Comparison of ENCODE assay signal across 21 cellular contexts in genomic region chr5:55585266-55585610, GRCh38.
"Had no signal": no experiment of that assay in that cellular context is flagged by ENCODE, and none has a peak within 500 bp of the region (broad histone marks: within the 10 kb centered on the region; RNA-seq: fewer than 3 reads in every experiment).

No MANE protein-coding gene starts in this region.

- H3K27me3 ChIP-seq: adrenal gland, ascending aorta, brain microvascular endothelial cell, esophagus muscularis mucosa, tibial artery had no signal

- H3K36me3 ChIP-seq: adrenal gland, ascending aorta, brain microvascular endothelial cell, esophagus muscularis mucosa, lower lobe of right lung, tibial artery had no signal

- H3K9me3 Mint-ChIP-seq: activated naive CD4-positive, alpha-beta T cell treated with anti-CD3 and anti-CD28 coated beads, Interleukin-2, amount 50 U/mL, for 24 hours; natural killer cell; stimulated activated naive CD8-positive, alpha-beta T cell treated with anti-CD3 and anti-CD28 coated beads, Interleukin-15, Interleukin-2, amounts not matched to agents 100 ng/mL and 50 ng/mL, for 24 hours had no signal

- DNase-seq: activated gamma-delta T cell treated with Interleukin-2 at 50 U/mL for 16 hours; activated T-cell treated with anti-CD3 and anti-CD28 coated beads, Interleukin-2, amount 50 U/mL, for 1 hour; adrenal gland; brain microvascular endothelial cell; glutamatergic neuron; hypothalamus; lower lobe of right lung; natural killer cell; stimulated activated CD4-positive, alpha-beta T cell treated with anti-CD3 and anti-CD28 coated beads, Interleukin-12 subunit alpha, Interleukin-12 subunit beta, amount 100 ng/mL, for 4 hours; stimulated activated CD4-positive, alpha-beta T cell treated with anti-CD3 and anti-CD28 coated beads, Interleukin-4, amount 100 ng/mL, for 4 hours; tibial artery had no signal

- H3K36me3 Mint-ChIP-seq: activated naive CD4-positive, alpha-beta T cell treated with anti-CD3 and anti-CD28 coated beads, Interleukin-2, amount 50 U/mL, for 24 hours; natural killer cell had no signal

- FAIRE-seq: frontal cortex, islet of Langerhans had no signal

- H3K4me1 ChIP-seq: adrenal gland, ascending aorta, lower lobe of right lung, tibial artery had no signal

- H3K27ac ChIP-seq: adrenal gland, ascending aorta, brain microvascular endothelial cell, lower lobe of right lung, tibial artery, VCaP had no signal

- H3K27me3 Mint-ChIP-seq: activated naive CD4-positive, alpha-beta T cell treated with anti-CD3 and anti-CD28 coated beads, Interleukin-2, amount 50 U/mL, for 24 hours; progenitor cell of endocrine pancreas; stimulated activated naive CD8-positive, alpha-beta T cell treated with anti-CD3 and anti-CD28 coated beads, Interleukin-15, Interleukin-2, amounts not matched to agents 100 ng/mL and 50 ng/mL, for 24 hours had no signal

- H3K9me3 ChIP-seq: adrenal gland, ascending aorta, esophagus muscularis mucosa, lower lobe of right lung, tibial artery had no signal

- H3K27ac Mint-ChIP-seq: activated naive CD4-positive, alpha-beta T cell treated with anti-CD3 and anti-CD28 coated beads, Interleukin-2, amount 50 U/mL, for 24 hours; natural killer cell; progenitor cell of endocrine pancreas; stimulated activated naive CD8-positive, alpha-beta T cell treated with anti-CD3 and anti-CD28 coated beads, Interleukin-15, Interleukin-2, amounts not matched to agents 100 ng/mL and 50 ng/mL, for 24 hours had no signal

- ATAC-seq: activated CD4-positive, CD25-positive, alpha-beta regulatory T cell treated with anti-CD3 and anti-CD28 coated beads, Interleukin-2, amount 50 U/mL, for 24 hours; lower lobe of right lung had no signal

- H3K4me3 ChIP-seq: adrenal gland, ascending aorta, coronary artery, esophagus muscularis mucosa, lower lobe of right lung, tibial artery had no signal

- H3K4me3 Mint-ChIP-seq: activated naive CD4-positive, alpha-beta T cell treated with anti-CD3 and anti-CD28 coated beads, Interleukin-2, amount 50 U/mL, for 24 hours; natural killer cell; stimulated activated naive CD8-positive, alpha-beta T cell treated with anti-CD3 and anti-CD28 coated beads, Interleukin-15, Interleukin-2, amounts not matched to agents 100 ng/mL and 50 ng/mL, for 24 hours had no signal
